ENCODE assay signal across 1 cellular context in genomic region chr1:21308330-21308729, GRCh38.
TF ChIP-seq lines count a peak whose summit lies in the region.

No MANE protein-coding gene starts in this region.

TF ChIP-seq in HepG2, 621 proteins besides CTCF, POLR2A, EP300 and RAD21:
- TF ChIP-seq, protein P1, sequence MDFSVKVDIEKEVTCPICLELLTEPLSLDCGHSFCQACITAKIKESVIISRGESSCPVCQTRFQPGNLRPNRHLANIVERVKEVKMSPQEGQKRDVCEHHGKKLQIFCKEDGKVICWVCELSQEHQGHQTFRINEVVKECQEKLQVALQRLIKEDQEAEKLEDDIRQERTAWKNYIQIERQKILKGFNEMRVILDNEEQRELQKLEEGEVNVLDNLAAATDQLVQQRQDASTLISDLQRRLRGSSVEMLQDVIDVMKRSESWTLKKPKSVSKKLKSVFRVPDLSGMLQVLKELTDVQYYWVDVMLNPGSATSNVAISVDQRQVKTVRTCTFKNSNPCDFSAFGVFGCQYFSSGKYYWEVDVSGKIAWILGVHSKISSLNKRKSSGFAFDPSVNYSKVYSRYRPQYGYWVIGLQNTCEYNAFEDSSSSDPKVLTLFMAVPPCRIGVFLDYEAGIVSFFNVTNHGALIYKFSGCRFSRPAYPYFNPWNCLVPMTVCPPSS (IDR thresholded peaks at IDR 0.05) = no peak
- TF ChIP-seq ZNF768 (CRISPR knock-in tag; IDR thresholded peaks at IDR 0.05) = peak; percentile 86
TF ChIP-seq in HepG2: peak in this region for 1.
